In the genomic region with DNA sequence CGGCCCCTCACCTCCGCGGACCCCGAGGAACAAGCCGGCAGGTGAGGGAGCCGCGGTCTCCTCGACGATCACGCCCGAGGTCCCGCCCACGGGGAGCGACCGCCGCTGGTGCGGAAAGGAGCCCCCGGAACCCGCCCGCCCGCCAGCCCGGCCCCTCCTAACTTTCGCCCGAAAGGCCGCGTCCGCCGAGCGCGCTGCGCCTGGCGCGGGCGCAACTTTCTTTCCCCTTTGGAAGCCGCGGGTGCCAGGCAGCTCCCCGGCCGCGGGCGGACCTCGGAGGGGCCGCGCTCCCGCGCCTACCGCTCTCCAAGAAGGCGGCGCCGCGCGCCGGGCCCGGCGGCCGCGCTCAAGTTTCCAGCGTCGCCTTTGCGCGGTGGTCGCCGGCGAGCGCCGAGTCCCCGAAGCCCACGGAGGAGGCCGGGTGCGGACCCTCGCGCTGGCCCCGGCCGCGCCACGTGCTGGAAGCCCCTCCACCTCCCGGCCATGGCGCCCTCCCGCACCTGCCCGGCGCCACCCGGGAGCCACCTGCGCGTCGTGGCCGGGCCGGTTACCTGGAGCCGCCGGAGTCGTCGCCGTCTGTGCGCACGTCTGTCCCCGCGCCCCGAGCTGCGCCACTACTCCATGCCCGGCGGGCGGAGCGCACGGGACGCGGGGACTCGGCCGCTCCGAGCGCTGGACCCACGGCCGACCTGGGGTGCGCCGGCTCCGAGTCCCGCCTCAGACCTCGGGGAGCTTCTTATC, we compare ENCODE assay signal across 1 cellular context.
TF ChIP-seq lines count a peak whose summit lies in the region.

Gene ALKAL2 (minus strand): TSS at position 90 of the 741 bp plus-strand sequence. CDS start 256 bp downstream, outside the sequence.

TF ChIP-seq in HepG2, 621 proteins besides CTCF, POLR2A, EP300 and RAD21 (continued from another document and continues in another):
- TF ChIP-seq ZBED4 (CRISPR knock-in tag; IDR thresholded peaks at IDR 0.05; ENCODE audit: borderline replicate concordance), result no peak
- TF ChIP-seq GZF1 (CRISPR knock-in tag; IDR thresholded peaks at IDR 0.05), result no peak
- TF ChIP-seq ZNF543 (CRISPR knock-in tag; IDR thresholded peaks at IDR 0.05), result no peak
- TF ChIP-seq ZNF577 (CRISPR knock-in tag; IDR thresholded peaks at IDR 0.05; ENCODE audit: borderline replicate concordance, low read depth), result no peak
- TF ChIP-seq ZNF841 (CRISPR knock-in tag; IDR thresholded peaks at IDR 0.05; ENCODE audit: borderline replicate concordance), result no peak
- TF ChIP-seq, protein P1, sequence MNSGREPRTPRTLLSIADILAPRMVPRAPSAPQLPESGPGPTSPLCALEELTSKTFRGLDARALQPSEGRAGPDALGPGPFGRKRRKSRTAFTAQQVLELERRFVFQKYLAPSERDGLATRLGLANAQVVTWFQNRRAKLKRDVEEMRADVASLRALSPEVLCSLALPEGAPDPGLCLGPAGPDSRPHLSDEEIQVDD (CRISPR knock-in tag; IDR thresholded peaks at IDR 0.05; ENCODE audit: borderline replicate concordance), result no peak
- TF ChIP-seq ZNF33B (CRISPR knock-in tag; IDR thresholded peaks at IDR 0.05), result no peak
- TF ChIP-seq ZNF776 (CRISPR knock-in tag; IDR thresholded peaks at IDR 0.05), result peak; percentile 65; the same call in 1 of the 2 replicates
- TF ChIP-seq ZNF704 (CRISPR knock-in tag; IDR thresholded peaks at IDR 0.05; ENCODE audit: borderline replicate concordance), result no peak
- TF ChIP-seq SMAD9 (CRISPR knock-in tag; IDR thresholded peaks at IDR 0.05), result no peak
- TF ChIP-seq, protein P2, sequence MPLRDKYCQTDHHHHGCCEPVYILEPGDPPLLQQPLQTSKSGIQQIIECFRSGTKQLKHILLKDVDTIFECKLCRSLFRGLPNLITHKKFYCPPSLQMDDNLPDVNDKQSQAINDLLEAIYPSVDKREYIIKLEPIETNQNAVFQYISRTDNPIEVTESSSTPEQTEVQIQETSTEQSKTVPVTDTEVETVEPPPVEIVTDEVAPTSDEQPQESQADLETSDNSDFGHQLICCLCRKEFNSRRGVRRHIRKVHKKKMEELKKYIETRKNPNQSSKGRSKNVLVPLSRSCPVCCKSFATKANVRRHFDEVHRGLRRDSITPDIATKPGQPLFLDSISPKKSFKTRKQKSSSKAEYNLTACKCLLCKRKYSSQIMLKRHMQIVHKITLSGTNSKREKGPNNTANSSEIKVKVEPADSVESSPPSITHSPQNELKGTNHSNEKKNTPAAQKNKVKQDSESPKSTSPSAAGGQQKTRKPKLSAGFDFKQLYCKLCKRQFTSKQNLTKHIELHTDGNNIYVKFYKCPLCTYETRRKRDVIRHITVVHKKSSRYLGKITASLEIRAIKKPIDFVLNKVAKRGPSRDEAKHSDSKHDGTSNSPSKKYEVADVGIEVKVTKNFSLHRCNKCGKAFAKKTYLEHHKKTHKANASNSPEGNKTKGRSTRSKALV (CRISPR knock-in tag; IDR thresholded peaks at IDR 0.05), result peak; percentile 95
- TF ChIP-seq, protein P3, sequence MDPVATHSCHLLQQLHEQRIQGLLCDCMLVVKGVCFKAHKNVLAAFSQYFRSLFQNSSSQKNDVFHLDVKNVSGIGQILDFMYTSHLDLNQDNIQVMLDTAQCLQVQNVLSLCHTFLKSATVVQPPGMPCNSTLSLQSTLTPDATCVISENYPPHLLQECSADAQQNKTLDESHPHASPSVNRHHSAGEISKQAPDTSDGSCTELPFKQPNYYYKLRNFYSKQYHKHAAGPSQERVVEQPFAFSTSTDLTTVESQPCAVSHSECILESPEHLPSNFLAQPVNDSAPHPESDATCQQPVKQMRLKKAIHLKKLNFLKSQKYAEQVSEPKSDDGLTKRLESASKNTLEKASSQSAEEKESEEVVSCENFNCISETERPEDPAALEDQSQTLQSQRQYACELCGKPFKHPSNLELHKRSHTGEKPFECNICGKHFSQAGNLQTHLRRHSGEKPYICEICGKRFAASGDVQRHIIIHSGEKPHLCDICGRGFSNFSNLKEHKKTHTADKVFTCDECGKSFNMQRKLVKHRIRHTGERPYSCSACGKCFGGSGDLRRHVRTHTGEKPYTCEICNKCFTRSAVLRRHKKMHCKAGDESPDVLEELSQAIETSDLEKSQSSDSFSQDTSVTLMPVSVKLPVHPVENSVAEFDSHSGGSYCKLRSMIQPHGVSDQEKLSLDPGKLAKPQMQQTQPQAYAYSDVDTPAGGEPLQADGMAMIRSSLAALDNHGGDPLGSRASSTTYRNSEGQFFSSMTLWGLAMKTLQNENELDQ (CRISPR knock-in tag; IDR thresholded peaks at IDR 0.05; ENCODE audit: borderline replicate concordance), result no peak
- peak; percentile 41; the same call in 1 of the 2 replicates for TF ChIP-seq ZBTB38 (CRISPR knock-in tag; IDR thresholded peaks at IDR 0.05)
- no peak for TF ChIP-seq STAT6 (CRISPR knock-in tag; IDR thresholded peaks at IDR 0.05; ENCODE audit: borderline replicate concordance)
- peak; percentile 64 for TF ChIP-seq ZNF883 (CRISPR knock-in tag; IDR thresholded peaks at IDR 0.05; ENCODE audit: not compliant biosample characterization)
- TF ChIP-seq ZNF264 (CRISPR knock-in tag; IDR thresholded peaks at IDR 0.05), result no peak
- TF ChIP-seq, protein P4, sequence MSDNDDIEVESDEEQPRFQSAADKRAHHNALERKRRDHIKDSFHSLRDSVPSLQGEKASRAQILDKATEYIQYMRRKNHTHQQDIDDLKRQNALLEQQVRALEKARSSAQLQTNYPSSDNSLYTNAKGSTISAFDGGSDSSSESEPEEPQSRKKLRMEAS (IDR thresholded peaks at IDR 0.05), result peak; percentile 71
- peak; percentile 29 for TF ChIP-seq IKZF4 (CRISPR knock-in tag; IDR thresholded peaks at IDR 0.05; ENCODE audit: borderline replicate concordance, low read depth, not compliant biosample characterization)
- TF ChIP-seq ZNF205 (CRISPR knock-in tag; IDR thresholded peaks at IDR 0.05), result no peak
- no peak for TF ChIP-seq SAP130 (CRISPR knock-in tag; IDR thresholded peaks at IDR 0.05; ENCODE audit: low read depth)
- TF ChIP-seq ZNF337 (CRISPR knock-in tag; IDR thresholded peaks at IDR 0.05; ENCODE audit: borderline replicate concordance, low read depth), result no peak
- TF ChIP-seq MTA1 (CRISPR knock-in tag; IDR thresholded peaks at IDR 0.05; ENCODE audit: borderline replicate concordance), result peak; percentile 37; the same call in 1 of the 2 replicates
- 0 out of 2 replicates have a peak, but pooled peaks have one; percentile 28 for TF ChIP-seq ZNF431 (CRISPR knock-in tag; IDR thresholded peaks at IDR 0.05; ENCODE audit: borderline replicate concordance, low read depth)
- no peak for TF ChIP-seq ARNT (IDR thresholded peaks at IDR 0.05)
- no peak for TF ChIP-seq FOXJ3 (CRISPR knock-in tag; IDR thresholded peaks at IDR 0.05; ENCODE audit: borderline replicate concordance)
- no peak for TF ChIP-seq CEBPG (CRISPR knock-in tag; IDR thresholded peaks at IDR 0.05)
- TF ChIP-seq ZNF770 (CRISPR knock-in tag; IDR thresholded peaks at IDR 0.05), result no peak
- peak; percentile 96 for TF ChIP-seq ZNF777 (CRISPR knock-in tag; IDR thresholded peaks at IDR 0.05)
- TF ChIP-seq, protein P5, sequence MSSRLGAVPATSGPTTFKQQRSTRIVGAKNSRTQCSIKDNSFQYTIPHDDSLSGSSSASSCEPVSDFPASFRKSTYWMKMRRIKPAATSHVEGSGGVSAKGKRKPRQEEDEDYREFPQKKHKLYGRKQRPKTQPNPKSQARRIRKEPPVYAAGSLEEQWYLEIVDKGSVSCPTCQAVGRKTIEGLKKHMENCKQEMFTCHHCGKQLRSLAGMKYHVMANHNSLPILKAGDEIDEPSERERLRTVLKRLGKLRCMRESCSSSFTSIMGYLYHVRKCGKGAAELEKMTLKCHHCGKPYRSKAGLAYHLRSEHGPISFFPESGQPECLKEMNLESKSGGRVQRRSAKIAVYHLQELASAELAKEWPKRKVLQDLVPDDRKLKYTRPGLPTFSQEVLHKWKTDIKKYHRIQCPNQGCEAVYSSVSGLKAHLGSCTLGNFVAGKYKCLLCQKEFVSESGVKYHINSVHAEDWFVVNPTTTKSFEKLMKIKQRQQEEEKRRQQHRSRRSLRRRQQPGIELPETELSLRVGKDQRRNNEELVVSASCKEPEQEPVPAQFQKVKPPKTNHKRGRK (CRISPR knock-in tag; IDR thresholded peaks at IDR 0.05), result no peak
- no peak for TF ChIP-seq RXRB (CRISPR knock-in tag; IDR thresholded peaks at IDR 0.05; ENCODE audit: borderline replicate concordance)
